ENCODE assay signal across 19 cellular contexts in the genomic region with DNA sequence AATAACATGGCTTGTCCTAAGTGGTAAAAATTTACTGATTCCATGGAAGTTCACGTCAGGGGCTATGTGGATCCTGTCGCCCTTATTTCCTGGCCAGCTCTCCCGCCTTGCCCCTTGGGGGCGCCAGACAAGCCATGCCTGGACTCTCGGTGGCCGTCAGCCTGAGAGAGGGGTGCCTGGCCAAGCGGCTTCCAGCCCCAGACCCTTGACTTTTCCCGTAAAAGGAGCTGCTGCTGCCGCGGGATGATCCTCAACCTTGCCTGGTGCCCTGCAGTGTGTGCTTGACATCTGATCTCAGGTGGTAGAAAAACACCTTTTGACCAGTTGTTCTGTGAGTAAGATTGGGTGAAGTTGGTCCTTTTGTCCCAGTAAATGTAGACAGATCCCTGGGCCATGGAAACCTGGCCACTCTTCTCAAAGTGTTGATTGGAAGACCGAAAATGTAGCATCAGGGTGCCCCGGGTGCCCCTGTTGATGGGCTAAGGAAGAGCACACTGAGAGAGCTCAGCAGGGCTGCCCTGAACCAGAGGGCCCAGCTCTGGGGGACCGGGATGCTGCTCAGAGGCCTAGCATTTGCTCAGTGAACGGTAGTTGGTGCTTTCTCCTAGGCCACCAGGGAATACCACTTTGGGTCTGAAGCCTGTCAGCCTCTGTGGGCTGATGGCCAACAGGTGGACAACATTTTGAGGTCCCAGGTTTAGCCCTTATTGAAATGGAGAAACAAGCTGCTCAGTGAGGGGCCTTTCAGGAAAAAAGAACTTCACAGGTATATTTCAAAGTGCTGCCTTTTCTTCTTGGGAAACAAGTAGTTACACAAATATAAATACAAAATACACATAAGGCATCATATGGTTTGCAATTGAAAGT.
DNase-seq lines count a peak whose midpoint lies in the region; ATAC-seq and TF ChIP-seq lines count a peak whose summit lies in the region.
"Had no signal": no experiment of that assay in that cellular context is flagged by ENCODE, and none has a peak within 500 bp of the region (broad histone marks: within the 10 kb centered on the region; RNA-seq: fewer than 3 reads in every experiment).

No MANE protein-coding gene starts in this region.

- peak in 1 of 2 donors; percentile 46 for TF ChIP-seq RAD21 in liver (IDR thresholded peaks at IDR 0.05)

- 88% methylated on average over 14 of the region's 14 CpGs for WGBS in liver

- H3K27me3 ChIP-seq in liver (ENCODE audit: control insufficient read depth in 4 of 4, insufficient read depth in 4 of 4, low read length in 3 of 4), result no peaks in the 10 kb centered on the region
- no peaks in the 10 kb centered on the region for H3K27me3 ChIP-seq in gastrocnemius medialis

- TF ChIP-seq POLR2A in gastrocnemius medialis (IDR thresholded peaks at IDR 0.05), result no peak

- no peak overlapping the region for H3K9ac ChIP-seq in liver (ENCODE audit: low read depth in 1 of 2, low read length in 2 of 2)
- H3K9ac ChIP-seq: KMS-11 had no signal

- H3K4me3 ChIP-seq in astrocyte of the spinal cord (ENCODE audit: low read depth, low read length) (no peak overlapping the region), liver (ENCODE audit: low read depth in 1 of 3, low read length in 3 of 3) (no peak overlapping the region), gastrocnemius medialis (no peak overlapping the region)

- DNase-seq in AG09319 (ENCODE audit: extremely low read depth, low read depth), result no peak
- no peak for DNase-seq in astrocyte of the spinal cord (ENCODE audit: low read depth, low spot score)
- DNase-seq in CD1c-positive myeloid dendritic cell (ENCODE audit: extremely low spot score), result no peak
- DNase-seq in ecto neural progenitor cell (ENCODE audit: low spot score), result no peak
- no peak for DNase-seq in AML-193 (lab: John Stamatoyannopoulos, UW)
- DNase-seq in gastrocnemius medialis, result no peak
- DNase-seq: activated CD4-positive, alpha-beta memory T cell treated with anti-CD3 and anti-CD28 coated beads, Interleukin-2, amount 10 ng/mL, durations not matched to agents 7 days and 5 days; activated effector memory CD4-positive, alpha-beta T cell treated with anti-CD3 and anti-CD28 coated beads, Interleukin-2, amount 50 U/mL, for 16 hours; foreskin melanocyte; GOT3; NCI-H187; NCI-H526 treated with DMSO at 0.1 percent for 48 hours; retina; Right ventricle myocardium superior; stimulated activated CD4-positive, alpha-beta T cell treated with anti-CD3 and anti-CD28 coated beads, Interleukin-2, amount 100 ng/mL, for 48 hours; trophoblast cell had no signal

- in situ Hi-C loops in astrocyte of the spinal cord (cut with HindIII; ENCODE audit: low sequenced_read_pairs), result no loop called here
- in situ Hi-C loops in gastrocnemius medialis (cut with MboI; ENCODE audit: low sequenced_read_pairs in 4 of 4), result no loop called here

- H3K27ac ChIP-seq in liver (ENCODE audit: low read depth in 1 of 2, low read length in 2 of 2), result peak overlapping the region; percentile 54 to 66
- H3K27ac ChIP-seq in gastrocnemius medialis, result no peak overlapping the region
- H3K27ac ChIP-seq: KMS-11 had no signal

- ATAC-seq in gastrocnemius medialis, result no peak

- intact Hi-C loops in gastrocnemius medialis (cut with DNase I; ENCODE audit: low total_unique reads), result no loop called here

- H3K36me3 ChIP-seq in liver (ENCODE audit: control insufficient read depth in 4 of 4, insufficient read depth in 3 of 4, low read depth in 1 of 4, low read length in 3 of 4) (no peaks in the 10 kb centered on the region), gastrocnemius medialis (no peaks in the 10 kb centered on the region)

- H3K4me1 ChIP-seq in liver (ENCODE audit: control insufficient read depth in 4 of 4, insufficient read depth in 4 of 4, low read length in 3 of 4) (peaks cover 1 to 28% (median 21%) of the 10 kb centered on the region in 4 donors), gastrocnemius medialis (no peaks in the 10 kb centered on the region)

- TF ChIP-seq CTCF in AG09319 (IDR thresholded peaks at IDR 0.05; ENCODE audit: low read depth, low read length) (0 out of 2 replicates have a peak, but pooled peaks have one; percentile 3), GM12874 (IDR thresholded peaks at IDR 0.05; ENCODE audit: insufficient read depth, low read depth, low read length) (peak; percentile 15; the same call in 1 of the 2 replicates), astrocyte of the spinal cord (IDR thresholded peaks at IDR 0.05; ENCODE audit: low read depth, low read length) (peak; percentile 31), liver (IDR thresholded peaks at IDR 0.05; ENCODE audit: low read depth, low read length, missing input control) (no peak), gastrocnemius medialis (IDR thresholded peaks at IDR 0.05 in 4 of 5, conservative IDR thresholded peaks at IDR 0.05 in 1 of 5) (no peak)

- H3K9me3 ChIP-seq in liver (ENCODE audit: control insufficient read depth in 4 of 4, low read length in 3 of 4) (no peaks in the 10 kb centered on the region), gastrocnemius medialis (no peaks in the 10 kb centered on the region)

TF ChIP-seq in liver, 16 proteins besides CTCF, POLR2A, EP300 and RAD21:
- TF ChIP-seq FOXA1 (IDR thresholded peaks at IDR 0.05), result no peak
- TF ChIP-seq HNF4A (conservative IDR thresholded peaks at IDR 0.05), result no peak
- TF ChIP-seq JUND (IDR thresholded peaks at IDR 0.05), result no peak

Comparison
In these comparisons a context has a peak if more than half of its experiments do, and no peak if none do; other contexts are left out.
1. CTCF ChIP-seq: peak in AG09319 (single experiment), GM12874 (single experiment) and astrocyte of the spinal cord (single experiment); none in liver (single experiment) and gastrocnemius medialis (0 of 5).
2. H3K27ac ChIP-seq: peak in liver (2 of 2); none in gastrocnemius medialis (0 of 4).